In genomic region chr2:218002792-218003191, GRCh38 we compare ENCODE assay signal across 9 cellular contexts. TPM values are rescaled to one million over a fixed set of nuclear protein-coding genes. Genes with fewer than 3 reads are reported as not detected.
DNase-seq lines count a peak whose midpoint lies in the region; ATAC-seq and TF ChIP-seq lines count a peak whose summit lies in the region.
"Had no signal": no experiment of that assay in that cellular context is flagged by ENCODE, and none has a peak within 500 bp of the region (broad histone marks: within the 10 kb centered on the region; RNA-seq: fewer than 3 reads in every experiment).

TSS of gene TNS1 (minus strand) at chr2:218002995. CDS start at chr2:218002872, 123 bp downstream.

- H3K36me3 ChIP-seq in skeletal muscle satellite cell (ENCODE audit: insufficient read depth, low read length): no peaks in the 10 kb centered on the region

- peak within 1 kb of the TSS; percentile 33 for H3K9ac ChIP-seq in skeletal muscle satellite cell (ENCODE audit: low read depth, low read length)

- peaks cover 67% of the 10 kb centered on the region for H3K4me1 ChIP-seq in skeletal muscle satellite cell (ENCODE audit: control insufficient read depth, insufficient read depth, low read length)

- H3K4me2 ChIP-seq in skeletal muscle satellite cell (ENCODE audit: low read length): peak within 1 kb of the TSS; percentile 63

- no peaks in the 10 kb centered on the region for H3K27me3 ChIP-seq in skeletal muscle satellite cell (ENCODE audit: control insufficient read depth, insufficient read depth, low read length)

- no peaks in the 10 kb centered on the region for H3K9me3 ChIP-seq in skeletal muscle satellite cell (replicated peaks; ENCODE audit: low read length)

- TF ChIP-seq CTCF in HFF-Myc (IDR thresholded peaks at IDR 0.05; ENCODE audit: low read depth, low read length, missing control alignments) (no peak), cardiac fibroblast (IDR thresholded peaks at IDR 0.05; ENCODE audit: low read depth, low read length) (no peak)

- DNase-seq in HFF-Myc (ENCODE audit: extremely low read depth, low read depth) (no peak), cardiac fibroblast (ENCODE audit: low read depth in 2 of 2) (peak; percentile 26 to 69), iris pigment epithelial cell (ENCODE audit: low read depth) (peak; percentile 50)
- DNase-seq: activated T-cell treated with anti-CD3 and anti-CD28 coated beads, Interleukin-2, amount 50 U/mL, for 4 hours had no signal

- ATAC-seq in GM19023 (IDR thresholded peaks at IDR 0.05; ENCODE audit: unreplicated experiment) (no peak), GM18907 (IDR thresholded peaks at IDR 0.05; ENCODE audit: unreplicated experiment) (no peak), HG03457 (IDR thresholded peaks at IDR 0.05; ENCODE audit: unreplicated experiment) (no peak), GM21447 (IDR thresholded peaks at IDR 0.05; ENCODE audit: unreplicated experiment) (no peak)
- ATAC-seq: activated T-cell treated with anti-CD3 and anti-CD28 coated beads, Interleukin-2, amount 50 U/mL, for 4 hours had no signal

- peak within 1 kb of the TSS; percentile 80 for H3K4me3 ChIP-seq in HFF-Myc (replicated peaks; ENCODE audit: low read depth, low read length)
- H3K4me3 ChIP-seq in cardiac fibroblast (replicated peaks in 1 of 2; ENCODE audit: low read depth in 2 of 2, low read length in 2 of 2): peak within 1 kb of the TSS; percentile 59
- peak within 1 kb of the TSS; percentile 24 for H3K4me3 ChIP-seq in skeletal muscle satellite cell (ENCODE audit: low read length)

RNA-seq across cellular contexts. Expression of gene TNS1, which starts in this region (rescaled TPM):
- total RNA-seq in skeletal muscle satellite cell (2012; rRNA removed): 44.9 and 97.0 TPM in 2 replicates

Comparison
In these comparisons a context has a peak if more than half of its experiments do, and no peak if none do; other contexts are left out.
1. H3K4me3 ChIP-seq: peak in every context shown above with its lines; median percentile 80 in HFF-Myc; 59 in cardiac fibroblast; 24 in skeletal muscle satellite cell.